Comparison of ENCODE assay signal across 16 cellular contexts in genomic region chr13:44816701-44817684, GRCh38.
A peak's percentile ranks its signal among the peaks of the same experiment; 100 is the strongest.
DNase-seq lines count a peak whose midpoint lies in the region; ATAC-seq, FAIRE-seq and TF ChIP-seq lines count a peak whose summit lies in the region.
"Had no signal": no experiment of that assay in that cellular context is flagged by ENCODE, and none has a peak within 500 bp of the region (broad histone marks: within the 10 kb centered on the region; RNA-seq: fewer than 3 reads in every experiment).

No MANE protein-coding gene starts in this region.

- no peak for TF ChIP-seq CTCF in bronchial epithelial cell (IDR thresholded peaks at IDR 0.05; ENCODE audit: insufficient read depth, low read length, severe bottlenecking)

- FAIRE-seq in bronchial epithelial cell (lab: Jason Lieb, UNC), result no peak

- ATAC-seq in HG03378 (IDR thresholded peaks at IDR 0.05; ENCODE audit: unreplicated experiment) (no peak), GM21423 (IDR thresholded peaks at IDR 0.05; ENCODE audit: unreplicated experiment) (no peak)
- ATAC-seq: activated CD8-positive, alpha-beta T cell treated with anti-CD3 and anti-CD28 coated beads for 36 hours had no signal

- peaks cover 31% of the 10 kb centered on the region for H3K4me1 ChIP-seq in HUES48 (ENCODE audit: control insufficient read depth, insufficient read depth, low read length)

- peak overlapping the region; percentile 26 for H3K27ac ChIP-seq in HUES48 (ENCODE audit: low read depth, low read length)
- H3K27ac ChIP-seq in layer of hippocampus (ENCODE audit: low read depth, low read length), result peak overlapping the region; percentile 70
- H3K27ac ChIP-seq: left ventricle myocardium inferior, stomach had no signal

- H3K4me3 ChIP-seq in HUES48 (ENCODE audit: low read depth, low read length) (no peak overlapping the region), bronchial epithelial cell (ENCODE audit: low read depth, low read length) (no peak overlapping the region)
- H3K4me3 ChIP-seq: left ventricle myocardium inferior, stomach had no signal

- H3K27me3 ChIP-seq in HUES48 (ENCODE audit: control insufficient read depth, insufficient read depth, low read length) (no peaks in the 10 kb centered on the region), bronchial epithelial cell (ENCODE audit: control insufficient read depth, insufficient read depth, low read length) (no peaks in the 10 kb centered on the region), layer of hippocampus (ENCODE audit: control insufficient read depth, insufficient read depth, low read length) (no peaks in the 10 kb centered on the region)
- H3K27me3 ChIP-seq: stomach had no signal

- DNase-seq in Daoy (ENCODE audit: low read depth) (peak; percentile 49), bronchial epithelial cell (ENCODE audit: low read depth) (peak; percentile 50), NCI-H2227 (lab: John Stamatoyannopoulos, UW; ENCODE audit: unreplicated experiment) (no peak), hippocampal formation (lab: John Stamatoyannopoulos, UW) (no peak)
- DNase-seq: activated CD8-positive, alpha-beta T cell treated with anti-CD3 and anti-CD28 coated beads for 36 hours; effector memory CD4-positive, alpha-beta T cell; head of caudate nucleus; left ventricle myocardium inferior; NCI-H1694; NCI-H524; stomach; T1000 had no signal

- H3K9me3 ChIP-seq in HUES48 (ENCODE audit: control insufficient read depth, insufficient read depth, low read length), result no peaks in the 10 kb centered on the region
- H3K9me3 ChIP-seq: left ventricle myocardium inferior, stomach had no signal

- H3K36me3 ChIP-seq in HUES48 (ENCODE audit: control insufficient read depth, insufficient read depth, low read length) (no peaks in the 10 kb centered on the region), bronchial epithelial cell (ENCODE audit: control insufficient read depth, insufficient read depth, low read length) (no peaks in the 10 kb centered on the region)
- H3K36me3 ChIP-seq: left ventricle myocardium inferior, stomach had no signal

- H3K9ac ChIP-seq in HUES48 (ENCODE audit: low read depth, low read length), result no peak overlapping the region

Comparison
In these comparisons a context has a peak if more than half of its experiments do, and no peak if none do; other contexts are left out.
1. DNase-seq: peak in Daoy (single experiment) and bronchial epithelial cell (single experiment); none in NCI-H2227 (single experiment) and hippocampal formation (0 of 2).